ENCODE assay signal across 9 cellular contexts in genomic region chr20:46402236-46402886, GRCh38. TPM values are rescaled to one million over a fixed set of nuclear protein-coding genes. Genes with fewer than 3 reads are reported as not detected.
DNase-seq lines count a peak whose midpoint lies in the region; ATAC-seq, FAIRE-seq and TF ChIP-seq lines count a peak whose summit lies in the region.
"Had no signal": no experiment of that assay in that cellular context is flagged by ENCODE, and none has a peak within 500 bp of the region (broad histone marks: within the 10 kb centered on the region; RNA-seq: fewer than 3 reads in every experiment).

No MANE protein-coding gene starts in this region.

- H3K9me3 ChIP-seq in GM12878 (replicated peaks; ENCODE audit: control insufficient read depth, insufficient read depth, low read length) (no peaks in the 10 kb centered on the region), PC-3 (ENCODE audit: low read length) (no peaks in the 10 kb centered on the region)

- peaks cover 0 to 3% of the 10 kb centered on the region in 2 experiments; a peak in 2 of 4 replicates for H3K36me3 ChIP-seq in GM12878 (ENCODE audit: control insufficient read depth in 2 of 2, insufficient read depth in 2 of 2, low read length in 1 of 2)
- peaks cover 4% of the 10 kb centered on the region; the same call in 1 of the 2 replicates for H3K36me3 ChIP-seq in PC-3 (ENCODE audit: low read depth, low read length)

- H3K9ac ChIP-seq in GM12878 (ENCODE audit: control insufficient read depth, insufficient read depth, low read length) (no peak overlapping the region), PC-3 (ENCODE audit: low read length) (no peak overlapping the region)

- CTCF ChIA-PET in GM12878 (lab: Yijun Ruan, JAX) (interaction anchor here (0.7 to 1.6 kb wide), 7 partner anchors 11 to 98 kb away, joined by 3 to 10 read pairs (median 3); no protein-coding TSS in a partner anchor), PC-3 (lab: Charles Lee) (no interaction called here)

- intact Hi-C loops in GM12878 (cut with micrococcal nuclease; ENCODE audit: unreplicated experiment) (no loop called here), PC-3 (cut with micrococcal nuclease) (no loop called here)

- TF ChIP-seq POLR2A in GM12878 (IDR thresholded peaks at IDR 0.05; ENCODE audit: low read depth, low read length) = no peak

- H3F3A ChIP-seq in PC-3 (ENCODE audit: low read length, unreplicated experiment) = no peaks in the 10 kb centered on the region

- H4K20me1 ChIP-seq in GM12878 (ENCODE audit: control insufficient read depth, insufficient read depth) (no peaks in the 10 kb centered on the region; the same call in 1 of the 2 replicates), PC-3 (ENCODE audit: low read length) (no peaks in the 10 kb centered on the region; the same call in 1 of the 2 replicates)

- H3K4me3 ChIP-seq in GM12878 (0 out of 2 replicates have a peak overlapping the region, but pooled peaks have one; percentile 26), PC-3 (ENCODE audit: low read length) (no peak overlapping the region)

- H3K9me3 Mint-ChIP-seq in activated naive CD4-positive, alpha-beta T cell treated with anti-CD3 and anti-CD28 coated beads, Interleukin-2, amount 50 U/mL, for 24 hours = no peaks in the 10 kb centered on the region
- H3K9me3 Mint-ChIP-seq in type B pancreatic cell = no peaks in the 10 kb centered on the region

- RAD21 ChIA-PET in GM12878 (lab: Charles Lee; ENCODE audit: unreplicated experiment) = interaction anchor here (0.9 to 1.0 kb wide), 2 partner anchors 52 to 54 kb away, joined by 3 read pairs; no protein-coding TSS in a partner anchor

- peaks cover 2% of the 10 kb centered on the region for H3K36me3 Mint-ChIP-seq in activated naive CD4-positive, alpha-beta T cell treated with anti-CD3 and anti-CD28 coated beads, Interleukin-2, amount 50 U/mL, for 24 hours
- peaks cover 7% of the 10 kb centered on the region for H3K36me3 Mint-ChIP-seq in type B pancreatic cell

- H3K27me3 Mint-ChIP-seq in activated naive CD4-positive, alpha-beta T cell treated with anti-CD3 and anti-CD28 coated beads, Interleukin-2, amount 50 U/mL, for 24 hours = no peaks in the 10 kb centered on the region
- H3K27me3 Mint-ChIP-seq in type B pancreatic cell = no peaks in the 10 kb centered on the region

- H3K27ac Mint-ChIP-seq in activated naive CD4-positive, alpha-beta T cell treated with anti-CD3 and anti-CD28 coated beads, Interleukin-2, amount 50 U/mL, for 24 hours = peak overlapping the region; percentile 88
- H3K27ac Mint-ChIP-seq in type B pancreatic cell = no peak overlapping the region

- peaks cover 54% of the 10 kb centered on the region for H3K4me1 ChIP-seq in GM12878 (ENCODE audit: control insufficient read depth, insufficient read depth, low read length)
- peaks cover 47% of the 10 kb centered on the region for H3K4me1 ChIP-seq in PC-3 (ENCODE audit: insufficient read depth, low read length)

- TF ChIP-seq CTCF in GM12878 (IDR thresholded peaks at IDR 0.05 in 2 of 3, conservative IDR thresholded peaks at IDR 0.05 in 1 of 3; ENCODE audit: control insufficient read depth in 2 of 3, extremely low read depth in 1 of 3, insufficient read depth in 1 of 3, low read depth in 3 of 3, low read length in 3 of 3) = no peak
- no peak for TF ChIP-seq CTCF in type B pancreatic cell (conservative IDR thresholded peaks at IDR 0.05)
- TF ChIP-seq CTCF in PC-3 (conservative IDR thresholded peaks at IDR 0.05; ENCODE audit: low read depth, low read length) = no peak

- SMC1A ChIA-PET in GM12878 (lab: Charles Lee; ENCODE audit: uncharacterized antibody, unreplicated experiment) = no interaction called here

- BruUV-seq in GM12878 (replicated peaks; lab: Mats Ljungman, UMichigan) (no TSS peak), PC-3 (replicated peaks; lab: Mats Ljungman, UMichigan) (no TSS peak)

- TF ChIP-seq RAD21 in GM12878 (IDR thresholded peaks at IDR 0.05; ENCODE audit: insufficient read depth, low read depth, low read length) = no peak

- no peaks in the 10 kb centered on the region for H3K27me3 ChIP-seq in GM12878 (replicated peaks in 1 of 2; ENCODE audit: control insufficient read depth in 2 of 2, insufficient read depth in 2 of 2, low read length in 1 of 2)
- no peaks in the 10 kb centered on the region for H3K27me3 ChIP-seq in PC-3 (ENCODE audit: low read length)

- H2AFZ ChIP-seq in GM12878 (ENCODE audit: control insufficient read depth, low read depth, low read length) (no peak overlapping the region), PC-3 (ENCODE audit: low read length) (no peak overlapping the region)

- H3K27ac ChIP-seq in GM12878 (ENCODE audit: control insufficient read depth, insufficient read depth) = peak overlapping the region; percentile 22
- no peak overlapping the region for H3K27ac ChIP-seq in PC-3 (ENCODE audit: low read length)

- peak overlapping the region; percentile 90 for H3K4me2 ChIP-seq in GM12878 (ENCODE audit: control insufficient read depth, insufficient read depth)
- no peak overlapping the region for H3K4me2 ChIP-seq in PC-3 (ENCODE audit: low read length)

- ATAC-seq in GM12878 (no peak), HG02885 (IDR thresholded peaks at IDR 0.05; ENCODE audit: poor library complexity, unreplicated experiment) (no peak), PC-3 (no peak)

- WGBS in GM12878 (ENCODE audit: insufficient coverage, insufficient replicate concordance, low lambda C conversion rate, missing lambda C conversion rate) = 43% methylated on average over 3 of the region's 3 CpGs

- H3K79me2 ChIP-seq in GM12878 (ENCODE audit: control insufficient read depth, insufficient read depth, low read length) = peaks cover 65% of the 10 kb centered on the region
- H3K79me2 ChIP-seq in PC-3 (ENCODE audit: low read length) = peaks cover 47% of the 10 kb centered on the region

- FAIRE-seq in GM12878 (lab: Jason Lieb, UNC) = no peak

- no peak for TF ChIP-seq EP300 in GM12878 (IDR thresholded peaks at IDR 0.05; ENCODE audit: borderline replicate concordance in 1 of 2, control insufficient read depth in 1 of 2, low read depth in 2 of 2, low read length in 2 of 2)

- peaks cover 76% of the 10 kb centered on the region for H3K4me1 Mint-ChIP-seq in activated naive CD4-positive, alpha-beta T cell treated with anti-CD3 and anti-CD28 coated beads, Interleukin-2, amount 50 U/mL, for 24 hours
- H3K4me1 Mint-ChIP-seq in type B pancreatic cell (ENCODE audit: unreplicated experiment) = peaks cover 51% of the 10 kb centered on the region

- in situ Hi-C loops in GM12878 (cut with MboI) = loop anchor here (5.0 kb wide), 1 partner anchor 35 kb away; no protein-coding TSS in a partner anchor

- peak overlapping the region; percentile 69 for H3K4me3 Mint-ChIP-seq in activated naive CD4-positive, alpha-beta T cell treated with anti-CD3 and anti-CD28 coated beads, Interleukin-2, amount 50 U/mL, for 24 hours
- H3K4me3 Mint-ChIP-seq in type B pancreatic cell = peak overlapping the region; percentile 16

- POLR2A ChIA-PET in GM12878 (lab: Charles Lee) = interaction anchor here (0.5 to 2.3 kb wide), 3 partner anchors 21 to 285 kb away, joined by 3 to 11 read pairs (median 3); no protein-coding TSS in a partner anchor
- POLR2A ChIA-PET in PC-3 (lab: Charles Lee; ENCODE audit: unreplicated experiment) = no interaction called here

- H3K9me2 ChIP-seq in PC-3 (replicated peaks; ENCODE audit: low read length) = no peaks in the 10 kb centered on the region

- no peak for DNase-seq in activated naive CD4-positive, alpha-beta T cell (lab: John Stamatoyannopoulos, UW)
- DNase-seq in GM12878 (ENCODE audit: low read depth, low spot score) (no peak), midbrain (lab: John Stamatoyannopoulos, UW) (peak; percentile 69), type B pancreatic cell (ENCODE audit: extremely low spot score, unreplicated experiment) (no peak), NCI-H187 treated with DMSO at 0.1 percent for 48 hours (lab: John Stamatoyannopoulos, UW) (no peak), PC-3 (no peak)
- DNase-seq: SIG-M5 had no signal

TF ChIP-seq in GM12878, 131 proteins besides CTCF, POLR2A, EP300 and RAD21:
- TF ChIP-seq RUNX3 (IDR thresholded peaks at IDR 0.05; ENCODE audit: low read length) = peak; percentile 29; the same call in 1 of the 2 replicates
- no peak for TF ChIP-seq TBL1XR1 (IDR thresholded peaks at IDR 0.05; ENCODE audit: low read depth, low read length)
TF ChIP-seq in GM12878: peak in this region for 1.

RNA-seq across cellular contexts. Expression of gene ELMO2, which starts 4.1 kb away (rescaled TPM):
- 38.6 and 41.0 TPM in 2 replicates for total RNA-seq in GM12878 (2013; cell fraction: nucleolus; rRNA removed)
- total RNA-seq in GM12878 (2014; rRNA removed) = 32.8 and 40.2 TPM in 2 replicates
- total RNA-seq in GM12878 (2014; rRNA removed; fragmentation: Illumina TruSeq; extraction: Trizol) = 25.9 and 26.7 TPM in 2 replicates
- total RNA-seq in GM12878 (2021) = 37.3 and 38.5 TPM in 2 replicates
- 17.4 TPM for polyA plus RNA-seq in GM12878 (2011; ENCODE audit: low read depth)
- polyA plus RNA-seq in GM12878 (2011; rRNA removed) = 25.8 and 40.0 TPM in 2 replicates
- 53.1 and 57.0 TPM in 2 replicates for polyA plus RNA-seq in GM12878 (2011; cell fraction: cytosol; rRNA removed)
- 62.7 and 67.3 TPM in 2 replicates for polyA plus RNA-seq in GM12878 (2011; cell fraction: nucleus; rRNA removed)
- polyA plus RNA-seq in GM12878 (2012) = 19.1 and 20.4 TPM in 2 replicates
- 39.6 and 43.8 TPM in 2 replicates for polyA plus RNA-seq in GM12878 (2014; fragmentation: Illumina TruSeq; extraction: Trizol)
- 10 to 100 TPM; 14.2 to 14.8 TPM for polyA plus RNA-seq in GM12878 (2014; fragmentation: Nextera tagmentation; extraction: Ambion mirVana)
- polyA plus RNA-seq in GM12878 (2014; rRNA removed) = 37.4 and 37.9 TPM in 2 replicates
- polyA plus RNA-seq in GM12878 (2016; fragmentation: Nextera tagmentation; extraction: Ambion mirVana) = 10 to 100 TPM; 36.0 to 38.5 TPM
- polyA minus RNA-seq in GM12878 (2011; rRNA and poly(A)+ RNA removed) = 55.2 and 55.7 TPM in 2 replicates
- 17.6 and 23.6 TPM in 2 replicates for polyA minus RNA-seq in GM12878 (2011; cell fraction: cytosol; rRNA and poly(A)+ RNA removed)
- 17.5 and 29.4 TPM in 2 replicates for polyA minus RNA-seq in GM12878 (2011; cell fraction: nucleus; rRNA and poly(A)+ RNA removed)
- total RNA-seq in type B pancreatic cell (ENCODE audit: low replicate concordance) = 35.1 and 49.1 TPM in 2 replicates
- 29.0 and 32.3 TPM in 2 replicates for total RNA-seq in PC-3 (2014; rRNA removed)
